ENCODE assay signal across 31 cellular contexts in the genomic region with DNA sequence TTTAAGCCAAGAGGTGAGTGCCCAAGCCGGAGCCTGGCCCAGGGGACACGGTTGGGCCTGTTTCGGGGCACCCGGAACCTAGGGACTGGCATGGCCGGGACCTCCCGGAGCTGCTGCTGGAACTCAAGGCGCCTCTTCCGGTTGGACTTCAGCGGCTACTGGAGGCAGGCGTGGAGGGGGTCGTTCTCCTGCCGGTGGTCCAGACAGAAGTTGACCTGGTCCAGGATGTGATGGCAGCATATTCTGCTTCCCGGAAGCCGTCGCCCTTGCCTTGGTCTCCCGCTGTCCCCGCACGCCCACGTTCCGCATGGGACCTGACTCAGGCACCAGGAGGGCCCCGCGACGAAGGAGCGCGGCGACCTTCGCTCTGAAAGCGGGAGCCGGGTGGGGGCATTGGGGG.
"Had no signal": no experiment of that assay in that cellular context is flagged by ENCODE, and none has a peak within 500 bp of the region (broad histone marks: within the 10 kb centered on the region; RNA-seq: fewer than 3 reads in every experiment).

No MANE protein-coding gene starts in this region.

- DNase-seq: activated B cell treated with CpG ODN at 0.5 μM for 24 hours; activated CD4-positive, alpha-beta memory T cell treated with anti-CD3 and anti-CD28 coated beads, Interleukin-2, amount 10 ng/mL, durations not matched to agents 7 days and 5 days; activated CD4-positive, alpha-beta T cell treated with anti-CD3 and anti-CD28 coated beads for 4 hours; activated CD4-positive, alpha-beta T cell treated with anti-CD3 and anti-CD28 coated beads, Interleukin-2, amount 10 ng/mL, durations not matched to agents 24 days and 14 days; activated CD4-positive, alpha-beta T cell treated with anti-CD3 and anti-CD28 coated beads, Interleukin-2, amount 50 U/mL, for 1 hour; activated CD4-positive, alpha-beta T cell treated with anti-CD3 and anti-CD28 coated beads, Interleukin-2, amount 50 U/mL, for 48 hours; activated CD4-positive, CD25-positive, alpha-beta regulatory T cell treated with anti-CD3 and anti-CD28 coated beads, Interleukin-2, amount 50 U/mL, for 72 hours; activated CD8-positive, alpha-beta memory T cell treated with anti-CD3 and anti-CD28 coated beads for 24 hours; activated CD8-positive, alpha-beta memory T cell treated with anti-CD3 and anti-CD28 coated beads, Interleukin-2, amount 10 ng/mL, durations not matched to agents 7 days and 5 days; activated CD8-positive, alpha-beta memory T cell treated with anti-CD3 and anti-CD28 coated beads, Interleukin-2, amount 50 U/mL, for 48 hours; activated CD8-positive, alpha-beta T cell treated with anti-CD3 and anti-CD28 coated beads, Interleukin-2, amount 10 ng/mL, durations not matched to agents 7 days and 5 days; activated effector memory CD4-positive, alpha-beta T cell treated with Interleukin-2 at 50 U/mL for 16 hours; activated gamma-delta T cell; activated naive CD4-positive, alpha-beta T cell treated with anti-CD3 and anti-CD28 coated beads, Interleukin-2, amount 10 ng/mL, durations not matched to agents 7 days and 5 days; activated naive CD4-positive, alpha-beta T cell treated with Interleukin-2 at 50 U/mL for 16 hours; activated naive CD8-positive, alpha-beta T cell treated with anti-CD3 and anti-CD28 coated beads, Interleukin-2, amount 10 ng/mL, durations not matched to agents 7 days and 5 days; activated naive CD8-positive, alpha-beta T cell treated with anti-CD3 and anti-CD28 coated beads, Interleukin-2, amount 50 U/mL, for 24 hours; activated T-cell treated with anti-CD3 and anti-CD28 coated beads, Interleukin-2, amount 50 U/mL, for 24 hours; activated T-cell treated with anti-CD3 and anti-CD28 coated beads, Interleukin-2, amount 50 U/mL, for 48 hours; amygdala; anterior cingulate cortex; caudate nucleus; cerebellar nuclear complex; T-cell; T-helper 17 cell; T-helper 9 cell had no signal

- FAIRE-seq: bronchial epithelial cell, TTC549 had no signal

- H3K27ac ChIP-seq: ascending aorta, cardiac muscle cell, VCaP had no signal

- H3K9me3 ChIP-seq: ascending aorta had no signal

- H3K27me3 ChIP-seq: ascending aorta had no signal

- H3K4me3 ChIP-seq: ascending aorta, cardiac muscle cell had no signal

- ATAC-seq: activated CD8-positive, alpha-beta memory T cell treated with anti-CD3 and anti-CD28 coated beads, Interleukin-2, amount 10 ng/mL, durations not matched to agents 7 days and 5 days; activated CD8-positive, alpha-beta T cell treated with anti-CD3 and anti-CD28 coated beads, Interleukin-2, amount 10 ng/mL, durations not matched to agents 7 days and 5 days; activated naive CD8-positive, alpha-beta T cell treated with anti-CD3 and anti-CD28 coated beads, Interleukin-2, amount 50 U/mL, for 24 hours; T-cell; T-helper 17 cell had no signal

- H3K36me3 ChIP-seq: ascending aorta, cardiac muscle cell had no signal
